Comparison of ENCODE assay signal across 14 cellular contexts in the genomic region with DNA sequence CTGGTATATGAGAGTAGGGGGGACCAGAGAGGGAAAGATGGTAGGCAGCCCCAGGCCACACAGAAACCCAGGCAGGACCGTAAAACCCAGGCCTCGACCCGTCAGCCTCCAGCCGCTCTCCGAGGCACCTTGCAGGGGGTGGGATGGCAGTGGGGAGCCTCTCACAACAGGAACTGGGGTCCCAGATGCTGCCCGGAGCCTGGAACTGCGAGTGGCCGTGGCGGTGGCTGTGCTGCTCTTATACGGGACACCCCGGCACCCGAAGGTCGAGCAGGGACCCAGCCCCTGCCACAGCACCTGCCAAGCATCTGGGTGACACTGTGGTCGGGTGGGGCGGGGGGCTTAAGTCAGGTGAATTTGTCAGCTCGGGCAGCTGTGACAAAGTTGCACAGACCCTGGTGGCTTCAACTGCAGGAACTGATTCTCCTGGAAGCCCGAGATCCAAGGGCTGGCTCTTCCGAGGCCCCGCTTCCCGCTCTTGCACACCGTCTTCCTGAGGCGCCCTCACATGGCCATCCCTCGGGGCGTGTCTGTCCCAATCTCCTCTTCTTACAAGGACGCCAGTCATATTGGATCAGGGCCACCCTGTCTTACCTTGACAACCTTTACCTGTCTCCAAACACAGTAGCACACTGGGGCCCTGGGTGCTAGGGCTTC. TPM values are rescaled to one million over a fixed set of nuclear protein-coding genes. Genes with fewer than 3 reads are reported as not detected.
DNase-seq lines count a peak whose midpoint lies in the region; ATAC-seq, FAIRE-seq and TF ChIP-seq lines count a peak whose summit lies in the region.
"Had no signal": no experiment of that assay in that cellular context is flagged by ENCODE, and none has a peak within 500 bp of the region (broad histone marks: within the 10 kb centered on the region; RNA-seq: fewer than 3 reads in every experiment).

No MANE protein-coding gene starts in this region.

- H3K27me3 ChIP-seq in fibroblast of lung (ENCODE audit: control insufficient read depth, insufficient read depth, low read length) (no peaks in the 10 kb centered on the region), pancreas (no peaks in the 10 kb centered on the region)
- H3K27me3 ChIP-seq in naive thymus-derived CD4-positive, alpha-beta T cell (ENCODE audit: control insufficient read depth in 2 of 2, insufficient read depth in 2 of 2, low read length in 2 of 2) = no peaks in the 10 kb centered on the region
- H3K27me3 ChIP-seq: MG63 had no signal

- no peak for FAIRE-seq in pancreas (lab: Jason Lieb, UNC)

- peaks cover 16% of the 10 kb centered on the region for H3K4me1 ChIP-seq in fibroblast of lung (ENCODE audit: control insufficient read depth, extremely low read depth, insufficient read depth, low read length)
- H3K4me1 ChIP-seq in pancreas = peaks cover 0 to 2% (median 0%) of the 10 kb centered on the region in 3 donors
- H3K4me1 ChIP-seq in naive thymus-derived CD4-positive, alpha-beta T cell (ENCODE audit: control insufficient read depth in 2 of 2, insufficient read depth in 2 of 2, low read length in 2 of 2) = peaks cover 0 to 5% of the 10 kb centered on the region in 2 donors

- H3K36me3 ChIP-seq in fibroblast of lung (ENCODE audit: control insufficient read depth, insufficient read depth, low read length) = no peaks in the 10 kb centered on the region
- H3K36me3 ChIP-seq in pancreas = no peaks in the 10 kb centered on the region
- no peaks in the 10 kb centered on the region for H3K36me3 ChIP-seq in naive thymus-derived CD4-positive, alpha-beta T cell (ENCODE audit: control insufficient read depth in 2 of 3, insufficient read depth in 3 of 3, low read length in 3 of 3)
- H3K36me3 ChIP-seq: MG63 had no signal

- 69 to 74% methylated on average over 25 of the region's 25 CpGs for WGBS in pancreas, 2 donors

- H3K27me3 Mint-ChIP-seq in naive thymus-derived CD4-positive, alpha-beta T cell = no peaks in the 10 kb centered on the region

- H3K27ac Mint-ChIP-seq in naive thymus-derived CD4-positive, alpha-beta T cell = no peak overlapping the region
- H3K27ac Mint-ChIP-seq: T-helper 17 cell had no signal

- no peak overlapping the region for H3K4me2 ChIP-seq in fibroblast of lung (ENCODE audit: extremely low read depth, insufficient read depth, low read length)

- H3K27ac ChIP-seq in C4-2B (peak overlapping the region; percentile 27), fibroblast of lung (ENCODE audit: insufficient read depth, low read length) (peak overlapping the region; percentile 14), pancreas (peak overlapping the region in 1 of 4 donors; percentile 6)
- no peak overlapping the region for H3K27ac ChIP-seq in naive thymus-derived CD4-positive, alpha-beta T cell (ENCODE audit: low read depth, low read length)

- H3K4me3 ChIP-seq in fibroblast of lung (replicated peaks in 1 of 4; ENCODE audit: control extremely low read depth in 1 of 4, insufficient read depth in 1 of 4, low read depth in 3 of 4, low read length in 4 of 4) (no peak overlapping the region), pancreas (no peak overlapping the region)
- H3K4me3 ChIP-seq in naive thymus-derived CD4-positive, alpha-beta T cell (ENCODE audit: low read length) = no peak overlapping the region
- H3K4me3 ChIP-seq: MG63 had no signal

- no peak overlapping the region for H3K9ac ChIP-seq in fibroblast of lung (ENCODE audit: insufficient read depth, low read length)

- H3K79me2 ChIP-seq in fibroblast of lung (ENCODE audit: control insufficient read depth, insufficient read depth, low read length) = no peaks in the 10 kb centered on the region

- H3K36me3 Mint-ChIP-seq in naive thymus-derived CD4-positive, alpha-beta T cell = no peaks in the 10 kb centered on the region

- POLR2A ChIA-PET in naive thymus-derived CD4-positive, alpha-beta T cell (lab: Charles Lee) = no interaction called here

- no peak overlapping the region for H2AFZ ChIP-seq in fibroblast of lung (ENCODE audit: low read length)

- H3K9me3 Mint-ChIP-seq in naive thymus-derived CD4-positive, alpha-beta T cell = no peaks in the 10 kb centered on the region
- H3K9me3 Mint-ChIP-seq: effector memory CD8-positive, alpha-beta T cell had no signal

- no peak for TF ChIP-seq CTCF in C4-2B (conservative IDR thresholded peaks at IDR 0.05)
- TF ChIP-seq CTCF in fibroblast of lung (conservative IDR thresholded peaks at IDR 0.05 in 1 of 2, IDR thresholded peaks at IDR 0.05 in 1 of 2; ENCODE audit: low read depth in 1 of 2, low read length in 2 of 2) = no peak
- TF ChIP-seq CTCF in pancreas (IDR thresholded peaks at IDR 0.05) = no peak
- no peak for TF ChIP-seq CTCF in GM13976 (IDR thresholded peaks at IDR 0.05; ENCODE audit: borderline replicate concordance, control extremely low read depth, extremely low read depth, insufficient read depth, missing control alignments)

- ATAC-seq in pancreas = peak; percentile 26 to 62 (median 42)
- no peak for ATAC-seq in naive thymus-derived CD4-positive, alpha-beta T cell
- ATAC-seq: effector memory CD8-positive, alpha-beta T cell; T-helper 17 cell had no signal

- no peaks in the 10 kb centered on the region for H4K20me1 ChIP-seq in fibroblast of lung (ENCODE audit: control insufficient read depth, extremely low read depth, insufficient read depth, low read length)

- peaks cover 0 to 11% (median 0%) of the 10 kb centered on the region in 7 donors for H3K4me1 Mint-ChIP-seq in naive thymus-derived CD4-positive, alpha-beta T cell

- in situ Hi-C loops in GM13976 (cut with MboI; ENCODE audit: low sequenced_read_pairs, unreplicated experiment) = no loop called here

- H3K9me3 ChIP-seq in fibroblast of lung (ENCODE audit: control insufficient read depth, insufficient read depth, low read depth, low read length) = no peaks in the 10 kb centered on the region
- H3K9me3 ChIP-seq in pancreas = no peaks in the 10 kb centered on the region
- no peaks in the 10 kb centered on the region for H3K9me3 ChIP-seq in naive thymus-derived CD4-positive, alpha-beta T cell (ENCODE audit: control insufficient read depth in 2 of 3, low read length in 3 of 3)
- H3K9me3 ChIP-seq: MG63 had no signal

- H3K4me3 Mint-ChIP-seq in naive thymus-derived CD4-positive, alpha-beta T cell = no peak overlapping the region
- H3K4me3 Mint-ChIP-seq: effector memory CD8-positive, alpha-beta T cell; T-helper 17 cell had no signal

- CTCF ChIA-PET in naive thymus-derived CD4-positive, alpha-beta T cell (lab: Charles Lee) = no interaction called here

- DNase-seq in NCI-H526 (lab: John Stamatoyannopoulos, UW) = peak; percentile 12 to 44
- peak in 1 of 2 donors; percentile 23 for DNase-seq in fibroblast of lung (ENCODE audit: low read depth in 2 of 2)
- peak in 1 of 6 donors; percentile 74 for DNase-seq in pancreas
- DNase-seq in naive thymus-derived CD4-positive, alpha-beta T cell = no peak
- no peak for DNase-seq in NAMALWA (ENCODE audit: low spot score)
- DNase-seq in COLO829 (ENCODE audit: low spot score) = no peak
- DNase-seq in GM13976 (ENCODE audit: low spot score) = no peak
- DNase-seq: effector memory CD8-positive, alpha-beta T cell; MG63; NK-92 treated with Interleukin-12 subunit alpha and Interleukin-12 subunit beta, amount 100 ng/mL, for 24 hours; stimulated activated CD4-positive, alpha-beta T cell treated with anti-CD3 and anti-CD28 coated beads, Interleukin-4, amount 100 ng/mL, for 4 hours; substantia nigra; T-helper 17 cell had no signal

- intact Hi-C loops in pancreas (cut with DNase I) = no loop called here
- intact Hi-C loops in naive thymus-derived CD4-positive, alpha-beta T cell (cut with micrococcal nuclease) = no loop called here

RNA-seq across cellular contexts. Expression of gene EGFL7, which starts 47.6 kb away (rescaled TPM):
- 6.2 and 7.9 TPM in 2 replicates for total RNA-seq in fibroblast of lung
- 2.5 and 4.2 TPM in 2 replicates for polyA plus RNA-seq in fibroblast of lung
- polyA plus RNA-seq in fibroblast of lung (2012) = 5.3 and 7.6 TPM in 2 replicates
- polyA minus RNA-seq in fibroblast of lung (ENCODE audit: low replicate concordance) = 0.93 and 3.1 TPM in 2 replicates
- total RNA-seq in pancreas = 10 to 100 TPM in 5 of 6 donors, 1 to 10 TPM in 1; 8.6 to 21.2 (median 13.1) TPM
- 100 to 1,000 TPM; 111 to 134 TPM for polyA plus RNA-seq in pancreas
- 1 to 10 TPM in 1 of 5 experiments, under 1 TPM in 2, not detected in 2; 0.56 to 2.3 (median 0.97) TPM for total RNA-seq in naive thymus-derived CD4-positive, alpha-beta T cell
- polyA plus RNA-seq in naive thymus-derived CD4-positive, alpha-beta T cell = not detected

Comparison
In these comparisons a context has a peak if more than half of its experiments do, and no peak if none do; other contexts are left out.
1. DNase-seq: peak in NCI-H526 (2 of 2); none in naive thymus-derived CD4-positive, alpha-beta T cell (0 of 9), NAMALWA (single experiment), COLO829 (single experiment) and GM13976 (single experiment).